8 cellular contexts compared by ENCODE assay signal in the genomic region with DNA sequence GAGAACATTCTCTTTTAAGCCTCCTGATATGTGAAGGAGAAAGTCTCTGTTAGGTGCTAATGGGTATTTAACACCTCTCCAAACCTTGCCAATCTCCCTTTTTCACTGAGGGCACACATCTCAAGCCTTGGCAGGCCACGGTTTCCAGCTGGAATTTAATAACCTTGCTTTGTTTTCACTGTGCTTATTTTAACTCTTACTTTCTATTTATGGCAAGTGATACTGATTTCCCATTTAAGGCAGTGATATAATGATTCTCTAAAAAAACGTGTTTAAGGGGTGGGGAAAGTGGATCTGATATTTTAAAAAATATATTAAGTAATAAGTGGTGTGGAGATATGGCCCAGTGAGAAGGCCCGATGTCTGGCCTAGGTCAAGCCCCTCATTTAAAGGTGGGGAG. TPM values are rescaled to one million over a fixed set of nuclear protein-coding genes. Genes with fewer than 3 reads are reported as not detected.
DNase-seq lines count a peak whose midpoint lies in the region; ATAC-seq and TF ChIP-seq lines count a peak whose summit lies in the region.

No MANE protein-coding gene starts in this region.

- H3K4me1 Mint-ChIP-seq in activated CD4-positive, alpha-beta T cell treated with anti-CD3 and anti-CD28 coated beads for 36 hours, result peaks cover 3% of the 10 kb centered on the region
- H3K4me1 Mint-ChIP-seq in T-cell, result peaks cover 6 to 15% (median 7%) of the 10 kb centered on the region in 3 donors

- TF ChIP-seq EP300 in stomach (IDR thresholded peaks at IDR 0.05), result no peak

- H4K20me1 ChIP-seq in hepatocyte (ENCODE audit: insufficient read depth, poor library complexity, severe bottlenecking), result no peaks in the 10 kb centered on the region

- H3K9me2 ChIP-seq in hepatocyte (replicated peaks; ENCODE audit: insufficient read depth), result no peaks in the 10 kb centered on the region

- TF ChIP-seq CTCF in hepatocyte (IDR thresholded peaks at IDR 0.05; ENCODE audit: poor library complexity) (no peak), stomach (IDR thresholded peaks at IDR 0.05) (no peak)

- no peaks in the 10 kb centered on the region for H3K36me3 ChIP-seq in hepatocyte (replicated peaks; ENCODE audit: insufficient read depth, low read depth)
- no peaks in the 10 kb centered on the region for H3K36me3 ChIP-seq in stomach

- no peak overlapping the region for H2AFZ ChIP-seq in hepatocyte

- peaks cover 31% of the 10 kb centered on the region for H3K27me3 Mint-ChIP-seq in activated CD4-positive, alpha-beta T cell treated with anti-CD3 and anti-CD28 coated beads for 36 hours
- H3K27me3 Mint-ChIP-seq in T-cell, result peaks cover 25 to 29% of the 10 kb centered on the region in 2 donors

- CTCF ChIA-PET in activated CD4-positive, alpha-beta T cell treated with anti-CD3 and anti-CD28 coated beads for 36 hours (lab: Charles Lee), result interaction anchor here (0.6 to 1.0 kb wide), 2 partner anchors 27 to 185 kb away, joined by 3 read pairs; no protein-coding TSS in a partner anchor
- CTCF ChIA-PET in T-cell (lab: Charles Lee), result no interaction called here

- H3K4me1 ChIP-seq in hepatocyte (ENCODE audit: insufficient read depth) (peaks cover 10% of the 10 kb centered on the region), stomach (peaks cover 14 to 42% (median 21%) of the 10 kb centered on the region in 4 donors)

- H3K4me3 Mint-ChIP-seq in activated CD4-positive, alpha-beta T cell treated with anti-CD3 and anti-CD28 coated beads for 36 hours, result peak overlapping the region; percentile 23
- H3K4me3 Mint-ChIP-seq in T-cell, result peak overlapping the region; percentile 46 to 70 (median 59)

- no peak for ATAC-seq in activated CD4-positive, alpha-beta T cell treated with anti-CD3 and anti-CD28 coated beads for 36 hours
- ATAC-seq in T-cell (replicated peaks in 1 of 4) (no peak), GM21447 (IDR thresholded peaks at IDR 0.05; ENCODE audit: unreplicated experiment) (no peak), HG02678 (IDR thresholded peaks at IDR 0.05; ENCODE audit: unreplicated experiment) (no peak)

- POLR2A ChIA-PET in activated CD4-positive, alpha-beta T cell treated with anti-CD3 and anti-CD28 coated beads for 36 hours (lab: Charles Lee), result no interaction called here
- POLR2A ChIA-PET in T-cell (lab: Charles Lee), result no interaction called here

- no peaks in the 10 kb centered on the region for H3K9me3 Mint-ChIP-seq in activated CD4-positive, alpha-beta T cell treated with anti-CD3 and anti-CD28 coated beads for 36 hours (ENCODE audit: low read depth)
- H3K9me3 Mint-ChIP-seq in T-cell, result no peaks in the 10 kb centered on the region

- peaks cover 36% of the 10 kb centered on the region for H3K27me3 ChIP-seq in hepatocyte
- peaks cover 0 to 44% (median 10%) of the 10 kb centered on the region in 3 donors for H3K27me3 ChIP-seq in stomach

- H3K9me3 ChIP-seq in hepatocyte (ENCODE audit: low read depth) (no peaks in the 10 kb centered on the region), stomach (no peaks in the 10 kb centered on the region)

- peak overlapping the region; percentile 99 for H3K4me2 ChIP-seq in hepatocyte

- H3K36me3 Mint-ChIP-seq in activated CD4-positive, alpha-beta T cell treated with anti-CD3 and anti-CD28 coated beads for 36 hours (ENCODE audit: low read depth), result no peaks in the 10 kb centered on the region
- no peaks in the 10 kb centered on the region for H3K36me3 Mint-ChIP-seq in T-cell

- H3K27ac ChIP-seq in hepatocyte, result no peak overlapping the region
- peak overlapping the region in 2 of 5 donors; percentile 63 to 83 for H3K27ac ChIP-seq in stomach

- 38% methylated on average over 3 of the region's 3 CpGs for WGBS in hepatocyte (ENCODE audit: low lambda C conversion rate, missing lambda C conversion rate)
- WGBS in stomach, 5 donors, result 12 to 23% (median 22%) methylated on average over 3 of the region's 3 CpGs

- H3K27ac Mint-ChIP-seq in activated CD4-positive, alpha-beta T cell treated with anti-CD3 and anti-CD28 coated beads for 36 hours, result no peak overlapping the region
- no peak overlapping the region for H3K27ac Mint-ChIP-seq in T-cell

- no peak overlapping the region for H3K4me3 ChIP-seq in hepatocyte
- H3K4me3 ChIP-seq in stomach, result peak overlapping the region in 3 of 4 donors; percentile 59 to 71 (median 65)

- intact Hi-C loops in activated CD4-positive, alpha-beta T cell treated with anti-CD3 and anti-CD28 coated beads for 36 hours (cut with DNase I, micrococcal nuclease), result no loop called here
- intact Hi-C loops in stomach (cut with DNase I; ENCODE audit: low total_unique reads) (no loop called here), head of caudate nucleus (cut with DNase I) (no loop called here)

- no peak for DNase-seq in activated CD4-positive, alpha-beta T cell treated with anti-CD3 and anti-CD28 coated beads for 36 hours
- no peak for DNase-seq in activated CD4-positive, alpha-beta T cell treated with anti-CD3 and anti-CD28 coated beads, Interleukin-2, amount 50 U/mL, for 4 hours
- DNase-seq in T-cell (no peak), hepatocyte (ENCODE audit: low spot score) (no peak), stomach (no peak), head of caudate nucleus (no peak)

- no peak for TF ChIP-seq POLR2A in stomach (IDR thresholded peaks at IDR 0.05)

- no peaks in the 10 kb centered on the region for H3K79me2 ChIP-seq in hepatocyte

RNA-seq across cellular contexts. Expression of a gene that starts 1.1 kb away (rescaled TPM):
- total RNA-seq in activated CD4-positive, alpha-beta T cell treated with anti-CD3 and anti-CD28 coated beads for 36 hours, result under 1 TPM; 0.09 TPM
- total RNA-seq in T-cell, result 1 to 10 TPM in 2 of 5 donors, under 1 TPM in 1, not detected in 2; 0.19 to 1.7 (median 1.0) TPM
- 0.88 and 1.3 TPM in 2 replicates for total RNA-seq in hepatocyte
- polyA plus RNA-seq in hepatocyte, result 12.7 and 13.5 TPM in 2 replicates
- total RNA-seq in stomach, result 1 to 10 TPM in 1 of 5 donors, under 1 TPM in 4; 0.43 to 3.6 (median 0.58) TPM
- polyA plus RNA-seq in stomach, result 1 to 10 TPM in 1 of 3 donors, under 1 TPM in 2; 0.68 to 2.9 (median 0.76) TPM
